10 cellular contexts compared by ENCODE assay signal in genomic region chr15:74983725-74984231, GRCh38. TPM values are rescaled to one million over a fixed set of nuclear protein-coding genes. Genes with fewer than 3 reads are reported as not detected.
DNase-seq lines count a peak whose midpoint lies in the region; ATAC-seq and TF ChIP-seq lines count a peak whose summit lies in the region.
"Had no signal": no experiment of that assay in that cellular context is flagged by ENCODE, and none has a peak within 500 bp of the region (broad histone marks: within the 10 kb centered on the region; RNA-seq: fewer than 3 reads in every experiment).

No MANE protein-coding gene starts in this region.

- H2AFZ ChIP-seq in KMS-11 (ENCODE audit: low read depth): no peak overlapping the region

- no peak overlapping the region for H3K27ac ChIP-seq in KMS-11

- peaks cover 25% of the 10 kb centered on the region for H3K4me1 Mint-ChIP-seq in activated T-cell treated with anti-CD3 and anti-CD28 coated beads, Interleukin-2, amount 50 U/mL, for 72 hours (ENCODE audit: low read depth)

- ATAC-seq in GM19452 (IDR thresholded peaks at IDR 0.05; ENCODE audit: unreplicated experiment) (peak; percentile 76), HG02884 (IDR thresholded peaks at IDR 0.05; ENCODE audit: unreplicated experiment) (no peak), HG03095 (IDR thresholded peaks at IDR 0.05; ENCODE audit: unreplicated experiment) (no peak)
- peak; percentile 99 for ATAC-seq in activated T-cell treated with anti-CD3 and anti-CD28 coated beads, Interleukin-2, amount 50 U/mL, for 72 hours (replicated peaks in 1 of 2)

- H3K9ac ChIP-seq in KMS-11: no peak overlapping the region

- H4K20me1 ChIP-seq in KMS-11 (ENCODE audit: insufficient read depth): no peaks in the 10 kb centered on the region

- H3K36me3 Mint-ChIP-seq in activated T-cell treated with anti-CD3 and anti-CD28 coated beads, Interleukin-2, amount 50 U/mL, for 72 hours (ENCODE audit: insufficient read depth in 2 of 2): no peaks in the 10 kb centered on the region

- no peaks in the 10 kb centered on the region for H3K9me3 Mint-ChIP-seq in activated T-cell treated with anti-CD3 and anti-CD28 coated beads, Interleukin-2, amount 50 U/mL, for 72 hours
- H3K9me3 Mint-ChIP-seq: dendritic cell treated with granulocyte-macrophage colony-stimulating factor and Interleukin-4, amounts not matched to agents 40 ng/mL and 50 ng/mL, for 4 days had no signal

- H3K79me2 ChIP-seq in KMS-11 (ENCODE audit: insufficient read depth, low read depth): no peaks in the 10 kb centered on the region

- H3K27me3 ChIP-seq in KMS-11 (ENCODE audit: insufficient read depth, low read depth): no peaks in the 10 kb centered on the region

- TF ChIP-seq CTCF in KMS-11 (conservative IDR thresholded peaks at IDR 0.05; ENCODE audit: low read depth, low read length): no peak

- peak; percentile 77 to 81 for DNase-seq in activated T-cell treated with anti-CD3 and anti-CD28 coated beads, Interleukin-2, amount 50 U/mL, for 72 hours
- DNase-seq in stimulated activated CD4-positive, alpha-beta T cell treated with anti-CD3 and anti-CD28 coated beads, Interleukin-2, amount 100 ng/mL, for 4 hours (ENCODE audit: low read depth): peak; percentile 16
- DNase-seq in midbrain (lab: John Stamatoyannopoulos, UW): no peak
- DNase-seq in GF-D8 (lab: John Stamatoyannopoulos, UW): no peak
- DNase-seq: NCI-H1930 had no signal

- H3K4me1 ChIP-seq in KMS-11 (ENCODE audit: low read depth, poor library complexity, severe bottlenecking): peaks cover 24% of the 10 kb centered on the region

- peak overlapping the region; percentile 6 to 50 for H3K4me3 Mint-ChIP-seq in activated T-cell treated with anti-CD3 and anti-CD28 coated beads, Interleukin-2, amount 50 U/mL, for 72 hours
- H3K4me3 Mint-ChIP-seq: dendritic cell treated with granulocyte-macrophage colony-stimulating factor and Interleukin-4, amounts not matched to agents 40 ng/mL and 50 ng/mL, for 4 days had no signal

- H3K27ac Mint-ChIP-seq in activated T-cell treated with anti-CD3 and anti-CD28 coated beads, Interleukin-2, amount 50 U/mL, for 72 hours: peak overlapping the region; percentile 6
- H3K27ac Mint-ChIP-seq: dendritic cell treated with granulocyte-macrophage colony-stimulating factor and Interleukin-4, amounts not matched to agents 40 ng/mL and 50 ng/mL, for 4 days had no signal

- no peak overlapping the region for H3K4me3 ChIP-seq in KMS-11 (IDR thresholded peaks at IDR 0.05; ENCODE audit: insufficient read depth, low read depth, low read length)

- H3K4me2 ChIP-seq in KMS-11: peak overlapping the region; percentile 33; the same call in 1 of the 2 replicates

- no peaks in the 10 kb centered on the region for H3K36me3 ChIP-seq in KMS-11 (ENCODE audit: insufficient read depth)

- H3K27me3 Mint-ChIP-seq in activated T-cell treated with anti-CD3 and anti-CD28 coated beads, Interleukin-2, amount 50 U/mL, for 72 hours (ENCODE audit: low read depth): peaks cover 34% of the 10 kb centered on the region

RNA-seq across cellular contexts. Expression of gene SCAMP5, which starts 11.6 kb away (rescaled TPM):
- total RNA-seq in activated T-cell treated with anti-CD3 and anti-CD28 coated beads, Interleukin-2, amount 50 U/mL, for 72 hours: 1 to 10 TPM in 1 of 2 donors, under 1 TPM in 1; 0.31 to 1.2 TPM

RNA-seq across cellular contexts. Expression of gene RPP25, which starts 27.2 kb away (rescaled TPM):
- total RNA-seq in activated T-cell treated with anti-CD3 and anti-CD28 coated beads, Interleukin-2, amount 50 U/mL, for 72 hours: 1 to 10 TPM; 2.2 to 3.6 TPM

RNA-seq across cellular contexts. Expression of gene PPCDC, which starts 39.6 kb away (rescaled TPM):
- total RNA-seq in activated T-cell treated with anti-CD3 and anti-CD28 coated beads, Interleukin-2, amount 50 U/mL, for 72 hours: 10 to 100 TPM; 29.6 to 29.7 TPM

RNA-seq across cellular contexts. Expression of gene COX5A, which starts 45.9 kb away (rescaled TPM):
- total RNA-seq in activated T-cell treated with anti-CD3 and anti-CD28 coated beads, Interleukin-2, amount 50 U/mL, for 72 hours: 100 to 1,000 TPM; 241 to 246 TPM

Comparison
In these comparisons a context has a peak if more than half of its experiments do, and no peak if none do; other contexts are left out.
1. ATAC-seq: peak in GM19452 (single experiment) and activated T-cell treated with anti-CD3 and anti-CD28 coated beads, Interleukin-2, amount 50 U/mL, for 72 hours (2 of 2); none in HG02884 (single experiment) and HG03095 (single experiment).
2. DNase-seq: peak in activated T-cell treated with anti-CD3 and anti-CD28 coated beads, Interleukin-2, amount 50 U/mL, for 72 hours (2 of 2) and stimulated activated CD4-positive, alpha-beta T cell treated with anti-CD3 and anti-CD28 coated beads, Interleukin-2, amount 100 ng/mL, for 4 hours (single experiment); none in midbrain (single experiment) and GF-D8 (single experiment).